ENCODE assay signal across 20 cellular contexts in genomic region chr3:152126260-152126659, GRCh38.
DNase-seq lines count a peak whose midpoint lies in the region; ATAC-seq and TF ChIP-seq lines count a peak whose summit lies in the region.
"Had no signal": no experiment of that assay in that cellular context is flagged by ENCODE, and none has a peak within 500 bp of the region (broad histone marks: within the 10 kb centered on the region; RNA-seq: fewer than 3 reads in every experiment).

No MANE protein-coding gene starts in this region.

- H3K9me3 Mint-ChIP-seq in activated naive CD4-positive, alpha-beta T cell treated with anti-CD3 and anti-CD28 coated beads, Interleukin-2, amount 50 U/mL, for 72 hours: no peaks in the 10 kb centered on the region
- H3K9me3 Mint-ChIP-seq in activated naive CD4-positive, alpha-beta T cell treated with anti-CD3 and anti-CD28 coated beads, Interleukin-2, amount 10 ng/mL, durations not matched to agents 7 days and 5 days: no peaks in the 10 kb centered on the region
- H3K9me3 Mint-ChIP-seq in stimulated activated effector memory CD8-positive, alpha-beta T cell treated with anti-CD3 and anti-CD28 coated beads, Interleukin-12 subunit alpha, Interleukin-12 subunit beta, amount 100 ng/mL, for 72 hours: no peaks in the 10 kb centered on the region
- H3K9me3 Mint-ChIP-seq: CD4-positive, CD25-positive, alpha-beta regulatory T cell; memory B cell; nephron; stimulated activated naive B cell treated with anti-CD40 and anti-IgM and Interleukin-4, amounts not matched to agents 10 μg/mL and 1 μg/mL and 100 μg/mL, for 72 hours; WTC11 had no signal

- H3K4me1 ChIP-seq in fibroblast of lung (ENCODE audit: control insufficient read depth, extremely low read depth, insufficient read depth, low read length): peaks cover 5% of the 10 kb centered on the region
- no peaks in the 10 kb centered on the region for H3K4me1 ChIP-seq in effector memory CD4-positive, alpha-beta T cell (ENCODE audit: control insufficient read depth, insufficient read depth, low read length, poor library complexity, severe bottlenecking)
- H3K4me1 ChIP-seq: upper lobe of left lung had no signal

- no peaks in the 10 kb centered on the region for H3K9me3 ChIP-seq in fibroblast of lung (ENCODE audit: control insufficient read depth, insufficient read depth, low read depth, low read length)
- H3K9me3 ChIP-seq in effector memory CD4-positive, alpha-beta T cell (ENCODE audit: control insufficient read depth, low read length): no peaks in the 10 kb centered on the region
- H3K9me3 ChIP-seq in WERI-Rb-1 (ENCODE audit: severe bottlenecking): no peaks in the 10 kb centered on the region
- H3K9me3 ChIP-seq: upper lobe of left lung had no signal

- no peak overlapping the region for H3K4me3 Mint-ChIP-seq in activated naive CD4-positive, alpha-beta T cell treated with anti-CD3 and anti-CD28 coated beads, Interleukin-2, amount 10 ng/mL, durations not matched to agents 7 days and 5 days
- no peak overlapping the region for H3K4me3 Mint-ChIP-seq in stimulated activated effector memory CD8-positive, alpha-beta T cell treated with anti-CD3 and anti-CD28 coated beads, Interleukin-12 subunit alpha, Interleukin-12 subunit beta, amount 100 ng/mL, for 72 hours
- H3K4me3 Mint-ChIP-seq: activated CD8-positive, alpha-beta T cell treated with anti-CD3 and anti-CD28 coated beads, Interleukin-2, amount 10 ng/mL, durations not matched to agents 7 days and 5 days; CD4-positive, CD25-positive, alpha-beta regulatory T cell; memory B cell; nephron; stimulated activated naive B cell treated with anti-CD40 and anti-IgM and Interleukin-4, amounts not matched to agents 10 μg/mL and 1 μg/mL and 100 μg/mL, for 72 hours; WTC11 had no signal

- peak; percentile 48 to 55 for ATAC-seq in activated naive CD4-positive, alpha-beta T cell treated with anti-CD3 and anti-CD28 coated beads, Interleukin-2, amount 50 U/mL, for 72 hours
- peak; percentile 40 for ATAC-seq in stimulated activated effector memory CD8-positive, alpha-beta T cell treated with anti-CD3 and anti-CD28 coated beads, Interleukin-12 subunit alpha, Interleukin-12 subunit beta, amount 100 ng/mL, for 72 hours
- ATAC-seq: WTC11 had no signal

- no peak overlapping the region for H3K27ac Mint-ChIP-seq in activated naive CD4-positive, alpha-beta T cell treated with anti-CD3 and anti-CD28 coated beads, Interleukin-2, amount 50 U/mL, for 72 hours
- H3K27ac Mint-ChIP-seq in activated naive CD4-positive, alpha-beta T cell treated with anti-CD3 and anti-CD28 coated beads, Interleukin-2, amount 10 ng/mL, durations not matched to agents 7 days and 5 days: no peak overlapping the region
- no peak overlapping the region for H3K27ac Mint-ChIP-seq in stimulated activated effector memory CD8-positive, alpha-beta T cell treated with anti-CD3 and anti-CD28 coated beads, Interleukin-12 subunit alpha, Interleukin-12 subunit beta, amount 100 ng/mL, for 72 hours
- H3K27ac Mint-ChIP-seq: activated CD8-positive, alpha-beta T cell treated with anti-CD3 and anti-CD28 coated beads, Interleukin-2, amount 10 ng/mL, durations not matched to agents 7 days and 5 days; CD4-positive, CD25-positive, alpha-beta regulatory T cell; memory B cell; nephron; stimulated activated naive B cell treated with anti-CD40 and anti-IgM and Interleukin-4, amounts not matched to agents 10 μg/mL and 1 μg/mL and 100 μg/mL, for 72 hours; WTC11 had no signal

- no peak overlapping the region for H3K4me3 ChIP-seq in fibroblast of lung (replicated peaks in 1 of 4; ENCODE audit: control extremely low read depth in 1 of 4, insufficient read depth in 1 of 4, low read depth in 3 of 4, low read length in 4 of 4)
- no peak overlapping the region for H3K4me3 ChIP-seq in effector memory CD4-positive, alpha-beta T cell (ENCODE audit: insufficient read depth, low read depth, low read length, poor library complexity, severe bottlenecking)
- no peak overlapping the region for H3K4me3 ChIP-seq in WERI-Rb-1 (ENCODE audit: low read depth, low read length)
- H3K4me3 ChIP-seq: upper lobe of left lung had no signal

- no peak overlapping the region for H3K9ac ChIP-seq in fibroblast of lung (ENCODE audit: insufficient read depth, low read length)

- H3K36me3 Mint-ChIP-seq in activated naive CD4-positive, alpha-beta T cell treated with anti-CD3 and anti-CD28 coated beads, Interleukin-2, amount 50 U/mL, for 72 hours: no peaks in the 10 kb centered on the region
- H3K36me3 Mint-ChIP-seq in activated naive CD4-positive, alpha-beta T cell treated with anti-CD3 and anti-CD28 coated beads, Interleukin-2, amount 10 ng/mL, durations not matched to agents 7 days and 5 days: no peaks in the 10 kb centered on the region
- H3K36me3 Mint-ChIP-seq in stimulated activated effector memory CD8-positive, alpha-beta T cell treated with anti-CD3 and anti-CD28 coated beads, Interleukin-12 subunit alpha, Interleukin-12 subunit beta, amount 100 ng/mL, for 72 hours: no peaks in the 10 kb centered on the region
- H3K36me3 Mint-ChIP-seq: CD4-positive, CD25-positive, alpha-beta regulatory T cell; memory B cell; stimulated activated naive B cell treated with anti-CD40 and anti-IgM and Interleukin-4, amounts not matched to agents 10 μg/mL and 1 μg/mL and 100 μg/mL, for 72 hours; WTC11 had no signal

- no peaks in the 10 kb centered on the region for H3K27me3 ChIP-seq in fibroblast of lung (ENCODE audit: control insufficient read depth, insufficient read depth, low read length)
- no peaks in the 10 kb centered on the region for H3K27me3 ChIP-seq in effector memory CD4-positive, alpha-beta T cell (replicated peaks; ENCODE audit: control insufficient read depth, insufficient read depth, low read length, poor library complexity, severe bottlenecking)
- H3K27me3 ChIP-seq in WERI-Rb-1 (ENCODE audit: insufficient read depth, low read depth, severe bottlenecking): peaks cover 7% of the 10 kb centered on the region
- H3K27me3 ChIP-seq: upper lobe of left lung had no signal

- no peaks in the 10 kb centered on the region for H4K20me1 ChIP-seq in fibroblast of lung (ENCODE audit: control insufficient read depth, extremely low read depth, insufficient read depth, low read length)

- no peak overlapping the region for H3K27ac ChIP-seq in fibroblast of lung (ENCODE audit: insufficient read depth, low read length)
- H3K27ac ChIP-seq in effector memory CD4-positive, alpha-beta T cell (ENCODE audit: insufficient read depth, low read length, poor library complexity, severe bottlenecking): no peak overlapping the region
- H3K27ac ChIP-seq in WERI-Rb-1: no peak overlapping the region
- H3K27ac ChIP-seq: upper lobe of left lung had no signal

- CTCF ChIA-PET in activated naive CD4-positive, alpha-beta T cell treated with anti-CD3 and anti-CD28 coated beads, Interleukin-2, amount 10 ng/mL, durations not matched to agents 7 days and 5 days (lab: Charles Lee): no interaction called here

- peaks cover 9% of the 10 kb centered on the region for H3K4me1 Mint-ChIP-seq in activated naive CD4-positive, alpha-beta T cell treated with anti-CD3 and anti-CD28 coated beads, Interleukin-2, amount 10 ng/mL, durations not matched to agents 7 days and 5 days
- peaks cover 10% of the 10 kb centered on the region for H3K4me1 Mint-ChIP-seq in stimulated activated effector memory CD8-positive, alpha-beta T cell treated with anti-CD3 and anti-CD28 coated beads, Interleukin-12 subunit alpha, Interleukin-12 subunit beta, amount 100 ng/mL, for 72 hours
- H3K4me1 Mint-ChIP-seq: nephron, WTC11 had no signal

- H3K4me2 ChIP-seq in fibroblast of lung (ENCODE audit: extremely low read depth, insufficient read depth, low read length): no peak overlapping the region

- no peaks in the 10 kb centered on the region for H3K27me3 Mint-ChIP-seq in activated naive CD4-positive, alpha-beta T cell treated with anti-CD3 and anti-CD28 coated beads, Interleukin-2, amount 10 ng/mL, durations not matched to agents 7 days and 5 days
- H3K27me3 Mint-ChIP-seq: CD4-positive, CD25-positive, alpha-beta regulatory T cell; memory B cell; stimulated activated naive B cell treated with anti-CD40 and anti-IgM and Interleukin-4, amounts not matched to agents 10 μg/mL and 1 μg/mL and 100 μg/mL, for 72 hours had no signal

- H3K79me2 ChIP-seq in fibroblast of lung (ENCODE audit: control insufficient read depth, insufficient read depth, low read length): no peaks in the 10 kb centered on the region

- H2AFZ ChIP-seq in fibroblast of lung (ENCODE audit: low read length): no peak overlapping the region

- TF ChIP-seq CTCF in fibroblast of lung (conservative IDR thresholded peaks at IDR 0.05 in 1 of 2, IDR thresholded peaks at IDR 0.05 in 1 of 2; ENCODE audit: low read depth in 1 of 2, low read length in 2 of 2) (no peak), WERI-Rb-1 (IDR thresholded peaks at IDR 0.05; ENCODE audit: low read depth, low read length) (no peak)

- H3K36me3 ChIP-seq in fibroblast of lung (ENCODE audit: control insufficient read depth, insufficient read depth, low read length) (no peaks in the 10 kb centered on the region), WERI-Rb-1 (no peaks in the 10 kb centered on the region)
- H3K36me3 ChIP-seq in effector memory CD4-positive, alpha-beta T cell (ENCODE audit: control insufficient read depth, insufficient read depth, low read length): no peaks in the 10 kb centered on the region
- H3K36me3 ChIP-seq: upper lobe of left lung had no signal

- no peak for DNase-seq in activated naive CD4-positive, alpha-beta T cell treated with anti-CD3 and anti-CD28 coated beads, Interleukin-2, amount 50 U/mL, for 72 hours (ENCODE audit: low spot score in 2 of 2)
- DNase-seq in activated naive CD4-positive, alpha-beta T cell treated with anti-CD3 and anti-CD28 coated beads, Interleukin-2, amount 10 ng/mL, durations not matched to agents 7 days and 5 days: no peak
- DNase-seq in RPMI7951 (ENCODE audit: low read depth) (peak; percentile 31), fibroblast of lung (ENCODE audit: low read depth in 2 of 2) (peak; percentile 55 to 56), AG20443 (ENCODE audit: low spot score) (no peak), WERI-Rb-1 (no peak)
- no peak for DNase-seq in stimulated activated effector memory CD8-positive, alpha-beta T cell treated with anti-CD3 and anti-CD28 coated beads, Interleukin-12 subunit alpha, Interleukin-12 subunit beta, amount 100 ng/mL, for 72 hours (ENCODE audit: low spot score in 2 of 2)
- DNase-seq in effector memory CD4-positive, alpha-beta T cell: no peak
- DNase-seq: activated CD8-positive, alpha-beta T cell treated with anti-CD3 and anti-CD28 coated beads, Interleukin-2, amount 10 ng/mL, durations not matched to agents 7 days and 5 days; amygdala; CD4-positive, CD25-positive, alpha-beta regulatory T cell; DMS79; islet precursor cell; NCI-H2029; Right ventricle myocardium superior; stimulated activated naive B cell treated with anti-CD40 and anti-IgM and Interleukin-4, amounts not matched to agents 10 μg/mL and 1 μg/mL and 100 μg/mL, for 72 hours; upper lobe of left lung had no signal

Comparison
In these comparisons a context has a peak if more than half of its experiments do, and no peak if none do; other contexts are left out.
1. DNase-seq: peak in RPMI7951 (single experiment) and fibroblast of lung (2 of 2); none in activated naive CD4-positive, alpha-beta T cell treated with anti-CD3 and anti-CD28 coated beads, Interleukin-2, amount 50 U/mL, for 72 hours (0 of 2), activated naive CD4-positive, alpha-beta T cell treated with anti-CD3 and anti-CD28 coated beads, Interleukin-2, amount 10 ng/mL, durations not matched to agents 7 days and 5 days (single experiment), stimulated activated effector memory CD8-positive, alpha-beta T cell treated with anti-CD3 and anti-CD28 coated beads, Interleukin-12 subunit alpha, Interleukin-12 subunit beta, amount 100 ng/mL, for 72 hours (0 of 2), effector memory CD4-positive, alpha-beta T cell (0 of 3), AG20443 (single experiment) and WERI-Rb-1 (single experiment).